ENCODE assay signal across 8 cellular contexts in the genomic region with DNA sequence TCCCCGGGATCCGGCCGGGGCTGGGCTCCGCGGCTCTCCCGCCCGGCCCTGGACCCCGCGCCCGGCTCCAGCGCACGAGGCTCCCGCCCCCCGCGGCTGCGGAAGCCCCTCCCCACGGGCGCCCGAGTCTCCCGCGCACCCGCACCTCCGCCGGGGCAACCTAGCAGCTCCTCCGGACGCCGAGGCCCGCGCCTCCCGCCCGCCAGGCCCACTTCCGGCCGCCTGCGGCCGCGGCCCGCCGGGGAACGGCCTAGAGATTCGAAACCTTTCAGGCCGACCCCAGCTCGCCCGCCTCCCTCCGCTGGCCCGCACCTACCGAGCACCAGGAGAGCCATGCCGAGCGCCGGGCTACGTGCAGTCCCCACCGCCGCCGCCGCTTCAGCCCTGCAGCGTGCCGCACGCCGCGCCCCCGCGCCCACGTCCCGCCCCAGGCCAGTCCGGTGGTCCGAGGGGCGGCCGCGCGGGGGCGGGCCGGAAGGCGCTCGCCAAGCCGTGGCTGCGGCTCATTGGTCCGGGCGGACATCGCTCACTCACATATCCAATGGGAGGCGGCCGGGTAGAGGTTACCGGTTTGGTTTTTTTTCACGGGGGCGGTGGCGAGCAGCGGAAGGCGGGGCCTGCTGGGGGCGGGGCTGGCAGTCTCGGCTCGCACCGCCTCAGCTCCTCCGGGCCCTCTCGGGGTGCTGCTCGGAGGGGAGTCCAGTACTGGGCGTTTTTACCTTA. TPM values are rescaled to one million over a fixed set of nuclear protein-coding genes. Genes with fewer than 3 reads are reported as not detected.
DNase-seq lines count a peak whose midpoint lies in the region; ATAC-seq and TF ChIP-seq lines count a peak whose summit lies in the region.

A gene with protein sequence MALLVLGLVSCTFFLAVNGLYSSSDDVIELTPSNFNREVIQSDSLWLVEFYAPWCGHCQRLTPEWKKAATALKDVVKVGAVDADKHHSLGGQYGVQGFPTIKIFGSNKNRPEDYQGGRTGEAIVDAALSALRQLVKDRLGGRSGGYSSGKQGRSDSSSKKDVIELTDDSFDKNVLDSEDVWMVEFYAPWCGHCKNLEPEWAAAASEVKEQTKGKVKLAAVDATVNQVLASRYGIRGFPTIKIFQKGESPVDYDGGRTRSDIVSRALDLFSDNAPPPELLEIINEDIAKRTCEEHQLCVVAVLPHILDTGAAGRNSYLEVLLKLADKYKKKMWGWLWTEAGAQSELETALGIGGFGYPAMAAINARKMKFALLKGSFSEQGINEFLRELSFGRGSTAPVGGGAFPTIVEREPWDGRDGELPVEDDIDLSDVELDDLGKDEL (minus strand): TSS at position 424 of the 723 bp plus-strand sequence. CDS start 89 bp downstream, at position 335.

- peak within 1 kb of the TSS; percentile 94 for H3K27ac Mint-ChIP-seq in activated T-cell treated with anti-CD3 and anti-CD28 coated beads, Interleukin-2, amount 50 U/mL, for 24 hours

- ATAC-seq in GM21737 (IDR thresholded peaks at IDR 0.05; ENCODE audit: unreplicated experiment): peak; percentile 91

- peak within 1 kb of the TSS; percentile 91 for H3K4me3 Mint-ChIP-seq in activated T-cell treated with anti-CD3 and anti-CD28 coated beads, Interleukin-2, amount 50 U/mL, for 24 hours

- H3K9me3 Mint-ChIP-seq in activated T-cell treated with anti-CD3 and anti-CD28 coated beads, Interleukin-2, amount 50 U/mL, for 24 hours: no peaks in the 10 kb centered on the region

- H3K4me3 ChIP-seq in muscle layer of colon (ENCODE audit: low read depth in 1 of 2, low read length in 2 of 2): peak within 1 kb of the TSS; percentile 41 to 69

- peak; percentile 54 for TF ChIP-seq POLR2A in erythroblast (IDR thresholded peaks at IDR 0.05; ENCODE audit: low read length)

- no peaks in the 10 kb centered on the region for H3K36me3 ChIP-seq in muscle layer of colon (ENCODE audit: insufficient read depth, low read length)

- peaks cover 19% of the 10 kb centered on the region for H3K4me1 ChIP-seq in muscle layer of colon (ENCODE audit: insufficient read depth, low read length)

- peak within 1 kb of the TSS; percentile 73 for H3K27ac ChIP-seq in muscle layer of colon (ENCODE audit: low read depth, low read length)

- H3K27me3 Mint-ChIP-seq in activated T-cell treated with anti-CD3 and anti-CD28 coated beads, Interleukin-2, amount 50 U/mL, for 24 hours: no peaks in the 10 kb centered on the region

- DNase-seq in DMS53 treated with DMSO at 0.1 percent for 48 hours (lab: John Stamatoyannopoulos, UW; ENCODE audit: unreplicated experiment) (peak; percentile 81), KG1 (lab: John Stamatoyannopoulos, UW) (peak; percentile 95), erythroblast (lab: John Stamatoyannopoulos, UW) (peak; percentile 97 to 98)
- peak; percentile 96 for DNase-seq in activated T-cell treated with anti-CD3 and anti-CD28 coated beads, Interleukin-2, amount 50 U/mL, for 24 hours
- peak; percentile 86 to 89 for DNase-seq in stimulated activated CD8-positive, alpha-beta memory T cell treated with anti-CD3 and anti-CD28 coated beads, Interleukin-7, amount 100 ng/mL, for 1 hour (ENCODE audit: low read depth in 2 of 2)

- peaks cover 44% of the 10 kb centered on the region for H3K36me3 Mint-ChIP-seq in activated T-cell treated with anti-CD3 and anti-CD28 coated beads, Interleukin-2, amount 50 U/mL, for 24 hours (ENCODE audit: low read depth)

- H3K9ac ChIP-seq in muscle layer of colon (ENCODE audit: low read length): peak within 1 kb of the TSS; percentile 91

- no peaks in the 10 kb centered on the region for H3K9me3 ChIP-seq in muscle layer of colon (ENCODE audit: low read length)

- H3K27me3 ChIP-seq in muscle layer of colon (ENCODE audit: control insufficient read depth in 1 of 2, insufficient read depth in 2 of 2, low read length in 2 of 2): no peaks in the 10 kb centered on the region

- H3K4me1 Mint-ChIP-seq in activated T-cell treated with anti-CD3 and anti-CD28 coated beads, Interleukin-2, amount 50 U/mL, for 24 hours (ENCODE audit: low read depth): peaks cover 39% of the 10 kb centered on the region

TF ChIP-seq in PFSK-1, 5 proteins besides CTCF, POLR2A, EP300 and RAD21:
- TF ChIP-seq, protein P1, sequence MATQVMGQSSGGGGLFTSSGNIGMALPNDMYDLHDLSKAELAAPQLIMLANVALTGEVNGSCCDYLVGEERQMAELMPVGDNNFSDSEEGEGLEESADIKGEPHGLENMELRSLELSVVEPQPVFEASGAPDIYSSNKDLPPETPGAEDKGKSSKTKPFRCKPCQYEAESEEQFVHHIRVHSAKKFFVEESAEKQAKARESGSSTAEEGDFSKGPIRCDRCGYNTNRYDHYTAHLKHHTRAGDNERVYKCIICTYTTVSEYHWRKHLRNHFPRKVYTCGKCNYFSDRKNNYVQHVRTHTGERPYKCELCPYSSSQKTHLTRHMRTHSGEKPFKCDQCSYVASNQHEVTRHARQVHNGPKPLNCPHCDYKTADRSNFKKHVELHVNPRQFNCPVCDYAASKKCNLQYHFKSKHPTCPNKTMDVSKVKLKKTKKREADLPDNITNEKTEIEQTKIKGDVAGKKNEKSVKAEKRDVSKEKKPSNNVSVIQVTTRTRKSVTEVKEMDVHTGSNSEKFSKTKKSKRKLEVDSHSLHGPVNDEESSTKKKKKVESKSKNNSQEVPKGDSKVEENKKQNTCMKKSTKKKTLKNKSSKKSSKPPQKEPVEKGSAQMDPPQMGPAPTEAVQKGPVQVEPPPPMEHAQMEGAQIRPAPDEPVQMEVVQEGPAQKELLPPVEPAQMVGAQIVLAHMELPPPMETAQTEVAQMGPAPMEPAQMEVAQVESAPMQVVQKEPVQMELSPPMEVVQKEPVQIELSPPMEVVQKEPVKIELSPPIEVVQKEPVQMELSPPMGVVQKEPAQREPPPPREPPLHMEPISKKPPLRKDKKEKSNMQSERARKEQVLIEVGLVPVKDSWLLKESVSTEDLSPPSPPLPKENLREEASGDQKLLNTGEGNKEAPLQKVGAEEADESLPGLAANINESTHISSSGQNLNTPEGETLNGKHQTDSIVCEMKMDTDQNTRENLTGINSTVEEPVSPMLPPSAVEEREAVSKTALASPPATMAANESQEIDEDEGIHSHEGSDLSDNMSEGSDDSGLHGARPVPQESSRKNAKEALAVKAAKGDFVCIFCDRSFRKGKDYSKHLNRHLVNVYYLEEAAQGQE (IDR thresholded peaks at IDR 0.05; ENCODE audit: insufficient read depth in 1 of 2, low read depth in 2 of 2, low read length in 2 of 2): peak in 1 of 2 experiments; percentile 15; a peak in 1 of 4 replicates
- no peak; the same call in 1 of the 2 replicates for TF ChIP-seq TAF1 (IDR thresholded peaks at IDR 0.05; ENCODE audit: borderline replicate concordance, insufficient read depth, low read length)
- TF ChIP-seq POLR2AphosphoS5 (IDR thresholded peaks at IDR 0.05; ENCODE audit: low read depth, low read length): peak; percentile 72
- TF ChIP-seq SIN3A (IDR thresholded peaks at IDR 0.05; ENCODE audit: borderline replicate concordance, insufficient read depth, low read length): no peak
- TF ChIP-seq FOXP2 (optimal IDR thresholded peaks at IDR 0.05; ENCODE audit: borderline replicate concordance, extremely low read depth, extremely low read length, insufficient read depth): no peak

RNA-seq across cellular contexts. Expression of the gene that starts here (rescaled TPM):
- polyA plus RNA-seq in PFSK-1 (2012; ENCODE audit: insufficient read length, low read depth): 311 TPM

Comparison
In these comparisons a context has a peak if more than half of its experiments do, and no peak if none do; other contexts are left out.
1. Peak in every context shown above with its lines: DNase-seq, ATAC-seq, H3K4me3 ChIP-seq and H3K27ac ChIP-seq.